In genomic region chr19:3555653-3556422, GRCh38 we compare ENCODE assay signal across 10 cellular contexts. TPM values are rescaled to one million over a fixed set of nuclear protein-coding genes. Genes with fewer than 3 reads are reported as not detected.
DNase-seq lines count a peak whose midpoint lies in the region; ATAC-seq, FAIRE-seq and TF ChIP-seq lines count a peak whose summit lies in the region.
"Had no signal": no experiment of that assay in that cellular context is flagged by ENCODE, and none has a peak within 500 bp of the region (broad histone marks: within the 10 kb centered on the region; RNA-seq: fewer than 3 reads in every experiment).

No MANE protein-coding gene starts in this region.

- no peak for FAIRE-seq in urothelium cell line (lab: Jason Lieb, UNC)
- FAIRE-seq: small intestine had no signal

- DNase-seq in DND-41 (no peak), Panc1 (ENCODE audit: low read depth, low spot score) (no peak), epithelial cell of proximal tubule (ENCODE audit: low read depth) (no peak), progenitor cell of endocrine pancreas (ENCODE audit: low spot score, unreplicated experiment) (no peak), COR-L47 (lab: John Stamatoyannopoulos, UW) (no peak), kidney glomerular epithelial cell (lab: John Stamatoyannopoulos, UW) (no peak), SW 1271 (lab: John Stamatoyannopoulos, UW) (no peak), urothelium cell line (ENCODE audit: low spot score) (no peak)

- in situ Hi-C loops in Panc1 (cut with HindIII; ENCODE audit: low pct_unique_long_range_greater_than_20kb, low sequenced_read_pairs): no loop called here

- H3K4me1 Mint-ChIP-seq in progenitor cell of endocrine pancreas (ENCODE audit: low read depth): peaks cover 9% of the 10 kb centered on the region

- no TSS peak for BruUV-seq in Panc1 (replicated peaks; lab: Mats Ljungman, UMichigan)

- H2AFZ ChIP-seq in DND-41 (ENCODE audit: low read depth, low read length): no peak overlapping the region

- peak overlapping the region; percentile 29 for H3K27ac Mint-ChIP-seq in progenitor cell of endocrine pancreas

- H3K36me3 Mint-ChIP-seq in progenitor cell of endocrine pancreas (ENCODE audit: insufficient read depth): no peaks in the 10 kb centered on the region

- H3K27me3 Mint-ChIP-seq in progenitor cell of endocrine pancreas: peaks cover 2% of the 10 kb centered on the region

- CTCF ChIA-PET in Panc1 (lab: Charles Lee): interaction anchor here (0.6 kb wide), 1 partner anchor 166 kb away, joined by 3 read pairs; no protein-coding TSS in a partner anchor

- H3K4me1 ChIP-seq in DND-41 (ENCODE audit: insufficient read depth, low read length): peaks cover 50% of the 10 kb centered on the region
- H3K4me1 ChIP-seq in Panc1 (ENCODE audit: control insufficient read depth, insufficient read depth, low read length): peaks cover 11% of the 10 kb centered on the region

- H3K9me3 ChIP-seq in DND-41 (ENCODE audit: insufficient read depth, low read length, severe bottlenecking) (no peaks in the 10 kb centered on the region), Panc1 (ENCODE audit: control insufficient read depth, insufficient read depth, low read depth, low read length) (no peaks in the 10 kb centered on the region)

- H3K27me3 ChIP-seq in DND-41 (ENCODE audit: insufficient read depth, low read length, poor library complexity): no peaks in the 10 kb centered on the region
- H3K27me3 ChIP-seq in Panc1 (ENCODE audit: control insufficient read depth, insufficient read depth, low read length): no peaks in the 10 kb centered on the region

- intact Hi-C loops in Panc1 (cut with micrococcal nuclease; ENCODE audit: unreplicated experiment): no loop called here

- peaks cover 19% of the 10 kb centered on the region for H4K20me1 ChIP-seq in DND-41 (ENCODE audit: insufficient read depth, low read length)

- H3K36me3 ChIP-seq in DND-41 (ENCODE audit: insufficient read depth, low read length): peaks cover 3% of the 10 kb centered on the region; the same call in 1 of the 2 replicates
- no peaks in the 10 kb centered on the region; the same call in 1 of the 2 replicates for H3K36me3 ChIP-seq in Panc1 (ENCODE audit: control insufficient read depth, insufficient read depth, low read length)

- TF ChIP-seq CTCF in DND-41 (IDR thresholded peaks at IDR 0.05; ENCODE audit: borderline replicate concordance, extremely low read depth, low read length, poor library complexity, severe bottlenecking) (no peak), Panc1 (IDR thresholded peaks at IDR 0.05) (no peak), epithelial cell of proximal tubule (conservative IDR thresholded peaks at IDR 0.05; ENCODE audit: low read depth, low read length) (no peak), progenitor cell of endocrine pancreas (IDR thresholded peaks at IDR 0.05; ENCODE audit: unreplicated experiment) (no peak)

- peaks cover 41% of the 10 kb centered on the region for H3K79me2 ChIP-seq in DND-41 (ENCODE audit: insufficient read depth, low read length)

- ATAC-seq in DND-41 (ENCODE audit: insufficient read depth, low read depth): no peak
- no peak for ATAC-seq in Panc1

- peak overlapping the region; percentile 95 for H3K4me2 ChIP-seq in DND-41 (ENCODE audit: insufficient read depth, low read length)

- H3K9ac ChIP-seq in DND-41 (ENCODE audit: low read depth, low read length): peak overlapping the region; percentile 74

- peak overlapping the region; percentile 79 for H3K27ac ChIP-seq in DND-41 (ENCODE audit: low read length)
- peak overlapping the region; percentile 65 for H3K27ac ChIP-seq in Panc1 (ENCODE audit: low read length)

- peak overlapping the region; percentile 87 for H3K4me3 Mint-ChIP-seq in progenitor cell of endocrine pancreas (ENCODE audit: low read depth)

- H3K9me3 Mint-ChIP-seq in progenitor cell of endocrine pancreas (ENCODE audit: low read depth): no peaks in the 10 kb centered on the region

- H3K4me3 ChIP-seq in DND-41 (ENCODE audit: low read depth in 1 of 2, low read length in 2 of 2) (peak overlapping the region; percentile 59 to 77; a peak in 3 of 4 replicates), Panc1 (ENCODE audit: low read depth in 2 of 2, low read length in 2 of 2) (peak overlapping the region; percentile 62 to 63), epithelial cell of proximal tubule (ENCODE audit: low read depth, low read length) (peak overlapping the region; percentile 87)

- POLR2A ChIA-PET in Panc1 (lab: Charles Lee): no interaction called here

RNA-seq across cellular contexts. Expression of gene MFSD12, which starts 1.5 kb away (rescaled TPM):
- total RNA-seq in Panc1 (2021; ENCODE audit: unreplicated experiment): 98.8 TPM
- polyA plus RNA-seq in Panc1 (2012; ENCODE audit: insufficient read length): 140 TPM
- total RNA-seq in epithelial cell of proximal tubule: 238 and 260 TPM in 2 replicates
- 71.5 and 75.1 TPM in 2 replicates for total RNA-seq in progenitor cell of endocrine pancreas

RNA-seq across cellular contexts. Expression of gene TEKTIP1, which starts 16.9 kb away (rescaled TPM):
- total RNA-seq in Panc1 (2021; ENCODE audit: unreplicated experiment): not detected
- polyA plus RNA-seq in Panc1 (2012; ENCODE audit: insufficient read length): 8.4 TPM
- not detected in 2 replicates for total RNA-seq in epithelial cell of proximal tubule
- 3.8 and 4.0 TPM in 2 replicates for total RNA-seq in progenitor cell of endocrine pancreas
- total RNA-seq: M059J had no signal

RNA-seq across cellular contexts. Expression of gene HMG20B, which starts 16.9 kb away (rescaled TPM):
- total RNA-seq in Panc1 (2021; ENCODE audit: unreplicated experiment) (74.7 TPM), epithelial cell of proximal tubule (125 and 135 TPM in 2 replicates), progenitor cell of endocrine pancreas (72.8 and 79.7 TPM in 2 replicates)
- 113 TPM for polyA plus RNA-seq in Panc1 (2012; ENCODE audit: insufficient read length)

RNA-seq across cellular contexts. Expression of gene GIPC3, which starts 29.4 kb away (rescaled TPM):
- total RNA-seq in Panc1 (2021; ENCODE audit: unreplicated experiment): 0.92 TPM
- polyA plus RNA-seq in Panc1 (2012; ENCODE audit: insufficient read length): 1.3 TPM
- not detected in 2 replicates for total RNA-seq in epithelial cell of proximal tubule
- total RNA-seq in progenitor cell of endocrine pancreas: not detected in 2 replicates
- total RNA-seq: M059J had no signal

RNA-seq across cellular contexts. Expression of gene FZR1, which starts 49.7 kb away (rescaled TPM):
- total RNA-seq in Panc1 (2021; ENCODE audit: unreplicated experiment): 48.7 TPM
- 50.4 TPM for polyA plus RNA-seq in Panc1 (2012; ENCODE audit: insufficient read length)
- total RNA-seq in epithelial cell of proximal tubule: 53.9 and 70.2 TPM in 2 replicates
- total RNA-seq in progenitor cell of endocrine pancreas: 61.3 and 70.5 TPM in 2 replicates
